ENCODE assay signal across 12 cellular contexts in the genomic region with DNA sequence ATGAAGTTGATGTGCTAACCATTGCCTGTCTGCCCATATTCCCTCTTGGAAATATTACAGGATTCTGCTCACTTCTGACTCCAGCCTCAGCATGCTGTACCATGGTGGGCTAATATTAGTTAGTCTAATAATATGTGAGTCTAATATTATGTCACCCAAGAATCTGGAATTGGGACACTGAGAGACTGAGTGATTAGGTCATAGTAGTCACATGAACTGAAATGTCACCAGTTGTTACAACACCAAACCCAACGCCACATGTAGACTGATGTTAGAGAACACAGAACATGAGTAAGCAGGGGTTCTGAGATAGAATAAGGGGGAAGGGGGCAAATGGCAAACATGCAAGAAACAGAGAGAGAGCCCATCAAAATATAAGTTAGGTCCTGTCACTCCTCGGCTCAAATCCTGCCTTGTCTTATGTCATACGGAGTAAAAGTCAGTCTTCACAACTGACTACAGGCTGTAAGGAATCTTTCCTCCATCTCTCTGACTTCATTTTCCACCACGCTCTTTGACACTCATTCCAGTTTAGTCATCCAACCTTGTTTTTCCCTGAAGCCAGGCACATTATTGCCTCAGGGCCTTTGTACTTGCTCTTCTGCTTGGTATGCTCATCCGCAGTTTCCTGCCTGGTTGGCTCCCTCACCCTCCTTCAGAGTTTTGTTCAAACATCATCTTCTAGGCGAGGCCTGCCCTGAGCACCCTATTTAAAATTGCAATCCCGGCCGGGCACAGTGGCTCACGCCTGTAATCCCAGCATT. TPM values are rescaled to one million over a fixed set of nuclear protein-coding genes. Genes with fewer than 3 reads are reported as not detected.
DNase-seq lines count a peak whose midpoint lies in the region; ATAC-seq, FAIRE-seq and TF ChIP-seq lines count a peak whose summit lies in the region.
"Had no signal": no experiment of that assay in that cellular context is flagged by ENCODE, and none has a peak within 500 bp of the region (broad histone marks: within the 10 kb centered on the region; RNA-seq: fewer than 3 reads in every experiment).

No MANE protein-coding gene starts in this region.

- H3K4me3 ChIP-seq in left ventricle myocardium inferior (no peak overlapping the region), astrocyte of the spinal cord (ENCODE audit: low read depth, low read length) (no peak overlapping the region), keratinocyte (ENCODE audit: control insufficient read depth in 2 of 3, extremely low read depth in 1 of 3, insufficient read depth in 2 of 3, low read depth in 1 of 3, low read length in 3 of 3) (no peak overlapping the region)
- H3K4me3 ChIP-seq: colonic mucosa, Peyer's patch had no signal

- no peaks in the 10 kb centered on the region for H3K9me3 Mint-ChIP-seq in activated naive CD4-positive, alpha-beta T cell treated with anti-CD3 and anti-CD28 coated beads, Interleukin-2, amount 50 U/mL, for 72 hours

- no peak overlapping the region for H3K27ac Mint-ChIP-seq in activated naive CD4-positive, alpha-beta T cell treated with anti-CD3 and anti-CD28 coated beads, Interleukin-2, amount 50 U/mL, for 72 hours

- H3K9me1 ChIP-seq in keratinocyte (ENCODE audit: control insufficient read depth, extremely low read depth, insufficient read depth, low read length) = no peaks in the 10 kb centered on the region

- intact Hi-C loops in Right ventricle myocardium inferior (cut with DNase I) = no loop called here
- intact Hi-C loops in left ventricle myocardium inferior (cut with micrococcal nuclease) = no loop called here

- no peak overlapping the region for H3K27ac ChIP-seq in left ventricle myocardium inferior (replicated peaks)
- H3K27ac ChIP-seq in keratinocyte (ENCODE audit: control insufficient read depth, insufficient read depth, low read length) = peak overlapping the region; percentile 55
- H3K27ac ChIP-seq: colonic mucosa, Peyer's patch had no signal

- H3K79me2 ChIP-seq in keratinocyte (ENCODE audit: control insufficient read depth, insufficient read depth, low read length) = no peaks in the 10 kb centered on the region

- DNase-seq in Right ventricle myocardium inferior (ENCODE audit: missing footprints) = no peak
- no peak for DNase-seq in left ventricle myocardium inferior
- peak; percentile 28 for DNase-seq in astrocyte of the spinal cord (ENCODE audit: low read depth, low spot score)
- peak; percentile 93 for DNase-seq in keratinocyte (ENCODE audit: low read depth, low spot score)
- no peak for DNase-seq in urothelium cell line (ENCODE audit: low spot score)
- DNase-seq in activated naive CD4-positive, alpha-beta T cell treated with anti-CD3 and anti-CD28 coated beads, Interleukin-2, amount 50 U/mL, for 72 hours (ENCODE audit: low spot score in 2 of 2) = no peak
- no peak for DNase-seq in superior temporal gyrus (ENCODE audit: extremely low spot score)
- DNase-seq in NAMALWA (ENCODE audit: low spot score) = no peak
- DNase-seq: colonic mucosa, hypothalamus, Peyer's patch had no signal

- peak; percentile 83 for FAIRE-seq in keratinocyte (lab: Jason Lieb, UNC)
- peak; percentile 32 for FAIRE-seq in urothelium cell line (lab: Jason Lieb, UNC)
- FAIRE-seq: H54 had no signal

- H3K27me3 ChIP-seq in left ventricle myocardium inferior (ENCODE audit: low read depth) (no peaks in the 10 kb centered on the region), keratinocyte (ENCODE audit: control insufficient read depth, extremely low read depth, insufficient read depth, low read length) (no peaks in the 10 kb centered on the region)
- H3K27me3 ChIP-seq: colonic mucosa, Peyer's patch had no signal

- H3K9me3 ChIP-seq in left ventricle myocardium inferior (replicated peaks) = no peaks in the 10 kb centered on the region
- no peaks in the 10 kb centered on the region for H3K9me3 ChIP-seq in keratinocyte (ENCODE audit: control insufficient read depth, low read depth, low read length)
- H3K9me3 ChIP-seq: colonic mucosa, Peyer's patch had no signal

- in situ Hi-C loops in astrocyte of the spinal cord (cut with HindIII; ENCODE audit: low sequenced_read_pairs) = no loop called here

- TF ChIP-seq CTCF in left ventricle myocardium inferior (IDR thresholded peaks at IDR 0.05; ENCODE audit: borderline replicate concordance) (no peak), astrocyte of the spinal cord (IDR thresholded peaks at IDR 0.05; ENCODE audit: low read depth, low read length) (no peak), keratinocyte (optimal IDR thresholded peaks at IDR 0.05 in 1 of 3, IDR thresholded peaks at IDR 0.05 in 1 of 3, conservative IDR thresholded peaks at IDR 0.05 in 1 of 3; ENCODE audit: extremely low read depth in 1 of 3, insufficient read depth in 2 of 3, low read length in 3 of 3) (no peak)

- peak; percentile 44 for ATAC-seq in Right ventricle myocardium inferior
- no peak for ATAC-seq in activated naive CD4-positive, alpha-beta T cell treated with anti-CD3 and anti-CD28 coated beads, Interleukin-2, amount 50 U/mL, for 72 hours

- H3K36me3 Mint-ChIP-seq in activated naive CD4-positive, alpha-beta T cell treated with anti-CD3 and anti-CD28 coated beads, Interleukin-2, amount 50 U/mL, for 72 hours = no peaks in the 10 kb centered on the region

- dilution Hi-C loops in keratinocyte (cut with MboI; ENCODE audit: extremely low pct_ligation_motif_present, low sequenced_read_pairs) = no loop called here

- H3K4me1 ChIP-seq in left ventricle myocardium inferior = peaks cover 11% of the 10 kb centered on the region
- H3K4me1 ChIP-seq in keratinocyte (ENCODE audit: control insufficient read depth, extremely low read depth, insufficient read depth, low read length) = peaks cover 47% of the 10 kb centered on the region
- H3K4me1 ChIP-seq: colonic mucosa had no signal

- H3K9ac ChIP-seq in keratinocyte (ENCODE audit: control insufficient read depth, extremely low read depth, insufficient read depth, low read length) = peak overlapping the region; percentile 0

- H3K36me3 ChIP-seq in left ventricle myocardium inferior (no peaks in the 10 kb centered on the region), keratinocyte (ENCODE audit: control insufficient read depth in 2 of 2, extremely low read depth in 1 of 2, insufficient read depth in 2 of 2, low read length in 2 of 2) (no peaks in the 10 kb centered on the region)
- H3K36me3 ChIP-seq: colonic mucosa, Peyer's patch had no signal

- H3K4me2 ChIP-seq in keratinocyte (ENCODE audit: control insufficient read depth, extremely low read depth, insufficient read depth, low read depth, low read length) = peak overlapping the region; percentile 11

- H4K20me1 ChIP-seq in keratinocyte (ENCODE audit: control insufficient read depth, extremely low read depth, insufficient read depth, low read length) = no peaks in the 10 kb centered on the region

- H2AFZ ChIP-seq in keratinocyte (ENCODE audit: control insufficient read depth, low read length) = peak overlapping the region; percentile 1

RNA-seq across cellular contexts. Expression of gene SLAIN2, which starts 9.6 kb away (rescaled TPM):
- total RNA-seq in Right ventricle myocardium inferior = 116 TPM
- total RNA-seq in left ventricle myocardium inferior = 132 TPM
- 57.0 to 72.4 TPM (median 69.1 TPM) in 3 replicates for polyA plus RNA-seq in keratinocyte
- polyA plus RNA-seq in keratinocyte (2011; ENCODE audit: low read depth) = 165 TPM
- polyA plus RNA-seq in keratinocyte (2011; cell fraction: cytosol; rRNA removed) = 66.9 and 127 TPM in 2 replicates
- 86.3 and 92.6 TPM in 2 replicates for polyA plus RNA-seq in keratinocyte (2011; cell fraction: nucleus; rRNA removed)
- polyA plus RNA-seq in keratinocyte (2012; ENCODE audit: low replicate concordance) = 61.0 and 120 TPM in 2 replicates
- polyA minus RNA-seq in keratinocyte = 45.3 to 69.1 TPM (median 46.9 TPM) in 3 replicates
- polyA minus RNA-seq in keratinocyte (2011; cell fraction: cytosol; rRNA and poly(A)+ RNA removed) = 22.8 TPM
- 28.4 and 62.3 TPM in 2 replicates for polyA minus RNA-seq in keratinocyte (2011; cell fraction: nucleus; rRNA and poly(A)+ RNA removed)
- 10 to 100 TPM; 42.7 to 59.2 TPM for total RNA-seq in activated naive CD4-positive, alpha-beta T cell treated with anti-CD3 and anti-CD28 coated beads, Interleukin-2, amount 50 U/mL, for 72 hours

Comparison
In these comparisons a context has a peak if more than half of its experiments do, and no peak if none do; other contexts are left out.
1. DNase-seq: peak in astrocyte of the spinal cord (single experiment) and keratinocyte (single experiment); none in Right ventricle myocardium inferior (single experiment), left ventricle myocardium inferior (single experiment), urothelium cell line (single experiment), activated naive CD4-positive, alpha-beta T cell treated with anti-CD3 and anti-CD28 coated beads, Interleukin-2, amount 50 U/mL, for 72 hours (0 of 2), superior temporal gyrus (single experiment) and NAMALWA (single experiment).